22 cellular contexts compared by ENCODE assay signal in the genomic region with DNA sequence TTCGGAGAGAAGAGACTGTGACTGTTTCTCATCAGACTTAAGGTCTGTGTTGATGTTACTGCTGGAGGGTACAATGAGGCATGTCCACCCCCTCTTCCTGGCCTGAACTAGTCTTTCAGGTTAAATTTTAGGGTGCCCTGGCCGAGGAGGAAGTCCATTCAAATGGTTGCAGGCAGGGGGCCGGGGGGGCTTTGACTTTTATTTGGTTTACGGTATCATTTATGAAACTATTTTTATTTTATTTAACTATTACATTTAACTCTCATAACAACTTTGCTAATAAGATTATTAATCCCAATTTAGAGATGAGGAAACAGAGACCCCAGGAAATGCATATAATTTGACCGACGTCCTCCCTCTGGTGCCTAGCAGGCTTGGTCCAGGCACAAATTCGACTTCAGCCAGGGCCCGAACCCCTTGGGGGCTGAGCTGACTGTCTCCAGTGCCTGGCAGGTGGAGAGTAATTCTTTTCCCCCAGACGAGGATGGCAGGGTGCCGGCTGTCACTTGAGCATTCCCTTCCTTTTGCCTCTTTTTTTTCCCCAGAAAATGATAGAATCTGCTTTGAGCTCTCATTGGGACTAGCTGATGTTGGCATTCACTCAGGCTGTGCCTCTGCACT.
DNase-seq lines count a peak whose midpoint lies in the region; TF ChIP-seq lines count a peak whose summit lies in the region.
"Had no signal": no experiment of that assay in that cellular context is flagged by ENCODE, and none has a peak within 500 bp of the region (broad histone marks: within the 10 kb centered on the region; RNA-seq: fewer than 3 reads in every experiment).

No MANE protein-coding gene starts in this region.

- no peaks in the 10 kb centered on the region for H3K9me3 Mint-ChIP-seq in activated CD4-positive, alpha-beta memory T cell treated with anti-CD3 and anti-CD28 coated beads, Interleukin-2, amount 10 ng/mL, durations not matched to agents 7 days and 5 days
- no peaks in the 10 kb centered on the region for H3K9me3 Mint-ChIP-seq in activated CD4-positive, alpha-beta memory T cell treated with anti-CD3 and anti-CD28 coated beads for 36 hours
- H3K9me3 Mint-ChIP-seq in chondrocyte (ENCODE audit: low read depth) (peaks cover 3% of the 10 kb centered on the region), osteocyte (ENCODE audit: unreplicated experiment) (peaks cover 5% of the 10 kb centered on the region)
- H3K9me3 Mint-ChIP-seq: CD4-positive, alpha-beta memory T cell had no signal

- intact Hi-C loops in activated CD4-positive, alpha-beta memory T cell treated with anti-CD3 and anti-CD28 coated beads for 36 hours (cut with micrococcal nuclease) = no loop called here

- H3K4me1 Mint-ChIP-seq in activated CD4-positive, alpha-beta memory T cell treated with anti-CD3 and anti-CD28 coated beads, Interleukin-2, amount 10 ng/mL, durations not matched to agents 7 days and 5 days = no peaks in the 10 kb centered on the region
- no peaks in the 10 kb centered on the region for H3K4me1 Mint-ChIP-seq in activated CD4-positive, alpha-beta memory T cell treated with anti-CD3 and anti-CD28 coated beads for 36 hours (ENCODE audit: low read depth)
- H3K4me1 Mint-ChIP-seq in chondrocyte (ENCODE audit: low read depth) (no peaks in the 10 kb centered on the region), osteocyte (ENCODE audit: unreplicated experiment) (no peaks in the 10 kb centered on the region)
- H3K4me1 Mint-ChIP-seq: CD4-positive, alpha-beta memory T cell had no signal

- H3K4me3 Mint-ChIP-seq in activated CD4-positive, alpha-beta memory T cell treated with anti-CD3 and anti-CD28 coated beads, Interleukin-2, amount 10 ng/mL, durations not matched to agents 7 days and 5 days = no peak overlapping the region
- H3K4me3 Mint-ChIP-seq in activated CD4-positive, alpha-beta memory T cell treated with anti-CD3 and anti-CD28 coated beads for 36 hours = no peak overlapping the region
- H3K4me3 Mint-ChIP-seq in chondrocyte (ENCODE audit: unreplicated experiment) (no peak overlapping the region), osteocyte (ENCODE audit: unreplicated experiment) (no peak overlapping the region)
- H3K4me3 Mint-ChIP-seq: CD4-positive, alpha-beta memory T cell had no signal

- H3K4me3 ChIP-seq in foreskin fibroblast (ENCODE audit: low read depth in 1 of 2, low read length in 2 of 2) = no peak overlapping the region
- H3K4me3 ChIP-seq: BLaER1 had no signal

- POLR2A ChIA-PET in activated CD4-positive, alpha-beta memory T cell treated with anti-CD3 and anti-CD28 coated beads, Interleukin-2, amount 10 ng/mL, durations not matched to agents 7 days and 5 days (lab: Charles Lee) = no interaction called here
- POLR2A ChIA-PET in activated CD4-positive, alpha-beta memory T cell treated with anti-CD3 and anti-CD28 coated beads for 36 hours (lab: Charles Lee) = no interaction called here

- H3K36me3 Mint-ChIP-seq in activated CD4-positive, alpha-beta memory T cell treated with anti-CD3 and anti-CD28 coated beads, Interleukin-2, amount 10 ng/mL, durations not matched to agents 7 days and 5 days (ENCODE audit: low read depth) = no peaks in the 10 kb centered on the region
- H3K36me3 Mint-ChIP-seq in activated CD4-positive, alpha-beta memory T cell treated with anti-CD3 and anti-CD28 coated beads for 36 hours = no peaks in the 10 kb centered on the region
- no peaks in the 10 kb centered on the region for H3K36me3 Mint-ChIP-seq in chondrocyte (ENCODE audit: low read depth)
- no peaks in the 10 kb centered on the region for H3K36me3 Mint-ChIP-seq in osteocyte (ENCODE audit: unreplicated experiment)
- H3K36me3 Mint-ChIP-seq: CD4-positive, alpha-beta memory T cell had no signal

- H3K27ac Mint-ChIP-seq in activated CD4-positive, alpha-beta memory T cell treated with anti-CD3 and anti-CD28 coated beads, Interleukin-2, amount 10 ng/mL, durations not matched to agents 7 days and 5 days = no peak overlapping the region
- H3K27ac Mint-ChIP-seq in activated CD4-positive, alpha-beta memory T cell treated with anti-CD3 and anti-CD28 coated beads for 36 hours = no peak overlapping the region
- H3K27ac Mint-ChIP-seq in chondrocyte (ENCODE audit: unreplicated experiment) = no peak overlapping the region
- H3K27ac Mint-ChIP-seq in osteocyte (ENCODE audit: unreplicated experiment) = no peak overlapping the region
- H3K27ac Mint-ChIP-seq: CD4-positive, alpha-beta memory T cell had no signal

- DNase-seq in activated CD4-positive, alpha-beta memory T cell treated with anti-CD3 and anti-CD28 coated beads, Interleukin-2, amount 10 ng/mL, durations not matched to agents 7 days and 5 days = peak; percentile 9
- no peak for DNase-seq in activated CD4-positive, alpha-beta memory T cell treated with anti-CD3 and anti-CD28 coated beads for 36 hours
- DNase-seq in chondrocyte (ENCODE audit: low spot score) (peak; percentile 22), osteocyte (ENCODE audit: extremely low spot score, unreplicated experiment) (peak; percentile 62), ureter (ENCODE audit: low spot score) (peak; percentile 14), NCI-H2081 treated with DMSO at 0.1 percent for 48 hours (lab: John Stamatoyannopoulos, UW) (no peak), foreskin fibroblast (no peak)
- DNase-seq in stimulated activated CD4-positive, alpha-beta T cell treated with anti-CD3 and anti-CD28 coated beads, Interleukin-12 subunit alpha, Interleukin-12 subunit beta, amount 100 ng/mL, for 4 hours = no peak
- DNase-seq: ACHN; Caco-2; CD4-positive, alpha-beta memory T cell; DMS 273 treated with DMSO at 0.1 percent for 48 hours; DMS79 treated with DMSO at 0.1 percent for 48 hours; GOT3; IMR-90; NCI-H1105; NCI-H2029 treated with DMSO at 0.1 percent for 48 hours; NCI-H2171; NCI-H345; NCI-H524; NCI-H82 had no signal

- peaks cover 4% of the 10 kb centered on the region for H3K27me3 Mint-ChIP-seq in activated CD4-positive, alpha-beta memory T cell treated with anti-CD3 and anti-CD28 coated beads, Interleukin-2, amount 10 ng/mL, durations not matched to agents 7 days and 5 days
- H3K27me3 Mint-ChIP-seq in activated CD4-positive, alpha-beta memory T cell treated with anti-CD3 and anti-CD28 coated beads for 36 hours = peaks cover 16% of the 10 kb centered on the region
- peaks cover 19% of the 10 kb centered on the region for H3K27me3 Mint-ChIP-seq in chondrocyte (ENCODE audit: low read depth)
- H3K27me3 Mint-ChIP-seq in osteocyte (ENCODE audit: unreplicated experiment) = no peaks in the 10 kb centered on the region

- CTCF ChIA-PET in activated CD4-positive, alpha-beta memory T cell treated with anti-CD3 and anti-CD28 coated beads, Interleukin-2, amount 10 ng/mL, durations not matched to agents 7 days and 5 days (lab: Charles Lee) = no interaction called here
- CTCF ChIA-PET in activated CD4-positive, alpha-beta memory T cell treated with anti-CD3 and anti-CD28 coated beads for 36 hours (lab: Charles Lee) = no interaction called here

- TF ChIP-seq CTCF in chondrocyte (IDR thresholded peaks at IDR 0.05) (no peak), osteocyte (IDR thresholded peaks at IDR 0.05) (no peak), foreskin fibroblast (IDR thresholded peaks at IDR 0.05; ENCODE audit: low read depth, low read length) (no peak)

Comparison
In these comparisons a context has a peak if more than half of its experiments do, and no peak if none do; other contexts are left out.
1. DNase-seq: peak in activated CD4-positive, alpha-beta memory T cell treated with anti-CD3 and anti-CD28 coated beads, Interleukin-2, amount 10 ng/mL, durations not matched to agents 7 days and 5 days (single experiment), chondrocyte (single experiment), osteocyte (single experiment) and ureter (single experiment); none in activated CD4-positive, alpha-beta memory T cell treated with anti-CD3 and anti-CD28 coated beads for 36 hours (single experiment), NCI-H2081 treated with DMSO at 0.1 percent for 48 hours (single experiment), stimulated activated CD4-positive, alpha-beta T cell treated with anti-CD3 and anti-CD28 coated beads, Interleukin-12 subunit alpha, Interleukin-12 subunit beta, amount 100 ng/mL, for 4 hours (single experiment) and foreskin fibroblast (0 of 2).